ENCODE assay signal across 16 cellular contexts in genomic region chr5:169861433-169861832, GRCh38.
DNase-seq lines count a peak whose midpoint lies in the region; ATAC-seq, FAIRE-seq and TF ChIP-seq lines count a peak whose summit lies in the region.
"Had no signal": no experiment of that assay in that cellular context is flagged by ENCODE, and none has a peak within 500 bp of the region (broad histone marks: within the 10 kb centered on the region; RNA-seq: fewer than 3 reads in every experiment).

No MANE protein-coding gene starts in this region.

- no peak overlapping the region for H2BK20ac ChIP-seq in IMR-90 (ENCODE audit: low read depth, low read length)

- H4K20me1 ChIP-seq in IMR-90 (ENCODE audit: insufficient read depth, low read length) (no peaks in the 10 kb centered on the region), K562 (replicated peaks; ENCODE audit: control insufficient read depth, insufficient read depth, low read length) (no peaks in the 10 kb centered on the region)

- H3K27me3 ChIP-seq in ACC112 (ENCODE audit: insufficient read depth, low read length): no peaks in the 10 kb centered on the region
- H3K27me3 ChIP-seq in IMR-90 (ENCODE audit: control insufficient read depth, insufficient read depth, low read length): no peaks in the 10 kb centered on the region
- H3K27me3 ChIP-seq in K562 (ENCODE audit: control insufficient read depth in 2 of 2, insufficient read depth in 2 of 2, low read length in 2 of 2): no peaks in the 10 kb centered on the region; a peak in 1 of 5 replicates
- H3K27me3 ChIP-seq: BLaER1 treated with 17β-estradiol and CSF1 and Interleukin-3, amounts not matched to agents 10 nM and 100 nM had no signal

- H3K79me1 ChIP-seq in IMR-90 (ENCODE audit: low read depth in 1 of 2, low read length in 2 of 2): no peaks in the 10 kb centered on the region; a peak in 1 of 4 replicates

- no peaks in the 10 kb centered on the region for H3K9me3 Mint-ChIP-seq in activated T-cell treated with anti-CD3 and anti-CD28 coated beads, Interleukin-2, amount 50 U/mL, for 72 hours
- H3K9me3 Mint-ChIP-seq in activated T-helper 1 cell treated with anti-CD3 and anti-CD28 coated beads, Interleukin-12 subunit alpha, Interleukin-12 subunit beta, Interleukin-2, Interleukin-4 antibody, amounts not matched to agents 30 ng/mL and 10 ng/mL and 1 ng/mL, durations not matched to agents 14 hours and 24 hours and 36 hours: no peaks in the 10 kb centered on the region
- H3K9me3 Mint-ChIP-seq: CD8-positive, alpha-beta T cell had no signal

- ATAC-seq in activated T-cell treated with anti-CD3 and anti-CD28 coated beads, Interleukin-2, amount 50 U/mL, for 72 hours (replicated peaks in 1 of 2): no peak
- ATAC-seq in IMR-90 (ENCODE audit: low read depth) (no peak), K562 (no peak), HG03571 (IDR thresholded peaks at IDR 0.05; ENCODE audit: unreplicated experiment) (no peak), HG03196 (IDR thresholded peaks at IDR 0.05; ENCODE audit: unreplicated experiment) (no peak)
- ATAC-seq: CD8-positive, alpha-beta T cell had no signal

- no peak overlapping the region for H3K23ac ChIP-seq in IMR-90 (ENCODE audit: low read depth, low read length)

- BruUV-seq in IMR-90 (replicated peaks; lab: Mats Ljungman, UMichigan) (no TSS peak), K562 (replicated peaks; lab: Mats Ljungman, UMichigan) (no TSS peak)

- TF ChIP-seq RAD21 in IMR-90 (IDR thresholded peaks at IDR 0.05; ENCODE audit: low read length): no peak
- TF ChIP-seq RAD21 in K562 (CRISPR knock-in tag; conservative IDR thresholded peaks at IDR 0.05 in 1 of 2, IDR thresholded peaks at IDR 0.05 in 1 of 2): no peak

- no peak for TF ChIP-seq EP300 in K562 (IDR thresholded peaks at IDR 0.05; ENCODE audit: low read length)

- H3K4me2 ChIP-seq in IMR-90 (ENCODE audit: low read depth, low read length): no peak overlapping the region
- no peak overlapping the region for H3K4me2 ChIP-seq in K562 (ENCODE audit: insufficient read depth, low read length)
- H3K4me2 ChIP-seq: BLaER1 treated with 17β-estradiol and CSF1 and Interleukin-3, amounts not matched to agents 10 nM and 100 nM had no signal

- H3K56ac ChIP-seq in IMR-90 (ENCODE audit: extremely low read depth, insufficient read depth, low read length): no peak overlapping the region

- H3K9ac ChIP-seq in IMR-90 (ENCODE audit: low read depth, low read length): no peak overlapping the region
- H3K9ac ChIP-seq in K562 (ENCODE audit: insufficient read depth in 1 of 2, low read depth in 2 of 2, low read length in 2 of 2): no peak overlapping the region
- H3K9ac ChIP-seq: BLaER1 treated with 17β-estradiol and CSF1 and Interleukin-3, amounts not matched to agents 10 nM and 100 nM had no signal

- H3K18ac ChIP-seq in IMR-90 (ENCODE audit: low read depth, low read length): peak overlapping the region; percentile 48; the same call in 1 of the 2 replicates

- POLR2A ChIA-PET in IMR-90 (lab: Charles Lee; ENCODE audit: unreplicated experiment) (no interaction called here), K562 (lab: Yijun Ruan, JAX) (interaction anchor here (1.0 kb wide), 1 partner anchor 941 kb away, joined by 3 read pairs; no protein-coding TSS in a partner anchor)

- H3K36me3 Mint-ChIP-seq in activated T-cell treated with anti-CD3 and anti-CD28 coated beads, Interleukin-2, amount 50 U/mL, for 72 hours (ENCODE audit: insufficient read depth in 2 of 2): peaks cover 0 to 10% of the 10 kb centered on the region in 2 donors
- peaks cover 12% of the 10 kb centered on the region for H3K36me3 Mint-ChIP-seq in activated T-helper 1 cell treated with anti-CD3 and anti-CD28 coated beads, Interleukin-12 subunit alpha, Interleukin-12 subunit beta, Interleukin-2, Interleukin-4 antibody, amounts not matched to agents 30 ng/mL and 10 ng/mL and 1 ng/mL, durations not matched to agents 14 hours and 24 hours and 36 hours (ENCODE audit: low read depth)

- CTCF ChIA-PET in IMR-90 (lab: Yijun Ruan, JAX) (interaction anchor here (1.4 kb wide), 1 partner anchor 119 kb away, joined by 6 read pairs; the partner anchor contains the start of gene INSYN2B), K562 (lab: Yijun Ruan, JAX; ENCODE audit: low intra/inter-chr PET ratio) (no interaction called here)

- H3K4me3 Mint-ChIP-seq in activated T-cell treated with anti-CD3 and anti-CD28 coated beads, Interleukin-2, amount 50 U/mL, for 72 hours: no peak overlapping the region
- H3K4me3 Mint-ChIP-seq in activated T-helper 1 cell treated with anti-CD3 and anti-CD28 coated beads, Interleukin-12 subunit alpha, Interleukin-12 subunit beta, Interleukin-2, Interleukin-4 antibody, amounts not matched to agents 30 ng/mL and 10 ng/mL and 1 ng/mL, durations not matched to agents 14 hours and 24 hours and 36 hours: no peak overlapping the region
- H3K4me3 Mint-ChIP-seq: B cell; CD8-positive, alpha-beta T cell had no signal

- TF ChIP-seq POLR2A in IMR-90 (IDR thresholded peaks at IDR 0.05; ENCODE audit: low read depth, low read length): no peak
- TF ChIP-seq POLR2A in K562 (conservative IDR thresholded peaks at IDR 0.05): no peak

- dilution Hi-C loops in IMR-90 (cut with HindIII; ENCODE audit: low sequenced_read_pairs, unreplicated experiment): no loop called here

- FAIRE-seq in K562 (lab: Jason Lieb, UNC): no peak

- WGBS in IMR-90 (ENCODE audit: extremely low coverage in 2 of 2, insufficient read length in 1 of 2), 2 experiments: no CpG with 5 or more reads among the region's 2 CpGs
- 31% methylated on average over 2 of the region's 2 CpGs for WGBS in K562 (ENCODE audit: insufficient coverage, low coverage, missing lambda C conversion rate)

- peak overlapping the region; percentile 48 for H3K27ac Mint-ChIP-seq in activated T-cell treated with anti-CD3 and anti-CD28 coated beads, Interleukin-2, amount 50 U/mL, for 72 hours
- no peak overlapping the region for H3K27ac Mint-ChIP-seq in activated T-helper 1 cell treated with anti-CD3 and anti-CD28 coated beads, Interleukin-12 subunit alpha, Interleukin-12 subunit beta, Interleukin-2, Interleukin-4 antibody, amounts not matched to agents 30 ng/mL and 10 ng/mL and 1 ng/mL, durations not matched to agents 14 hours and 24 hours and 36 hours
- H3K27ac Mint-ChIP-seq: B cell; CD8-positive, alpha-beta T cell had no signal

- no peak overlapping the region for H3K14ac ChIP-seq in IMR-90 (replicated peaks; ENCODE audit: low read depth, low read length)

- H3K9me1 ChIP-seq in IMR-90 (ENCODE audit: insufficient read depth, low read length) (no peaks in the 10 kb centered on the region), K562 (ENCODE audit: control insufficient read depth, insufficient read depth, low read length) (no peaks in the 10 kb centered on the region)

- H4K91ac ChIP-seq in IMR-90 (ENCODE audit: insufficient read depth, low read depth, low read length): no peak overlapping the region

- no peak for DNase-seq in activated T-cell treated with anti-CD3 and anti-CD28 coated beads, Interleukin-2, amount 50 U/mL, for 72 hours
- DNase-seq in activated T-cell treated with anti-CD3 and anti-CD28 coated beads for 4 hours: no peak
- DNase-seq in IMR-90: peak; percentile 8
- DNase-seq in K562 (ENCODE audit: extremely low read depth in 1 of 4, low spot score in 3 of 4): no peak
- DNase-seq in activated T-helper 1 cell treated with anti-CD3 and anti-CD28 coated beads, Interleukin-12 subunit alpha, Interleukin-12 subunit beta, Interleukin-2, Interleukin-4 antibody, amounts not matched to agents 30 ng/mL and 10 ng/mL and 1 ng/mL, durations not matched to agents 14 hours and 24 hours and 36 hours (ENCODE audit: low spot score): no peak
- DNase-seq: 8988T; Calu3; CD8-positive, alpha-beta T cell; DMS79 treated with DMSO at 0.1 percent for 48 hours; GF-D8; KBM-7 had no signal

- H4K5ac ChIP-seq in IMR-90 (ENCODE audit: low read depth, low read length): no peak overlapping the region

- no peak overlapping the region for H2BK120ac ChIP-seq in IMR-90 (ENCODE audit: low read depth, low read length)

- H3K4me3 ChIP-seq in ACC112 (ENCODE audit: low read depth, low read length) (no peak overlapping the region), IMR-90 (ENCODE audit: insufficient read depth, low read depth, low read length) (no peak overlapping the region), K562 (no peak overlapping the region)
- H3K4me3 ChIP-seq: BLaER1 treated with 17β-estradiol and CSF1 and Interleukin-3, amounts not matched to agents 10 nM and 100 nM had no signal

- no peak overlapping the region for H4K8ac ChIP-seq in IMR-90 (ENCODE audit: low read depth in 2 of 2, low read length in 2 of 2)

- no peak overlapping the region for H2AK5ac ChIP-seq in IMR-90 (ENCODE audit: low read depth, low read length)

- H3K79me2 ChIP-seq in ACC112 (ENCODE audit: control insufficient read depth, insufficient read depth, low read length, unreplicated experiment): no peaks in the 10 kb centered on the region
- no peaks in the 10 kb centered on the region for H3K79me2 ChIP-seq in K562 (ENCODE audit: control insufficient read depth, insufficient read depth, low read length)

- no peaks in the 10 kb centered on the region for H3K9me3 ChIP-seq in IMR-90 (ENCODE audit: control insufficient read depth, insufficient read depth, low read length)
- no peaks in the 10 kb centered on the region for H3K9me3 ChIP-seq in K562 (replicated peaks; ENCODE audit: control insufficient read depth, insufficient read depth, low read depth, low read length)
- H3K9me3 ChIP-seq: BLaER1 treated with 17β-estradiol and CSF1 and Interleukin-3, amounts not matched to agents 10 nM and 100 nM had no signal

- H2AK9ac ChIP-seq in IMR-90 (replicated peaks; ENCODE audit: low read depth, low read length, poor library complexity): no peak overlapping the region

- no peaks in the 10 kb centered on the region for H3K27me3 Mint-ChIP-seq in activated T-cell treated with anti-CD3 and anti-CD28 coated beads, Interleukin-2, amount 50 U/mL, for 72 hours (ENCODE audit: low read depth)
- H3K27me3 Mint-ChIP-seq in activated T-helper 1 cell treated with anti-CD3 and anti-CD28 coated beads, Interleukin-12 subunit alpha, Interleukin-12 subunit beta, Interleukin-2, Interleukin-4 antibody, amounts not matched to agents 30 ng/mL and 10 ng/mL and 1 ng/mL, durations not matched to agents 14 hours and 24 hours and 36 hours (ENCODE audit: insufficient read depth): no peaks in the 10 kb centered on the region
- H3K27me3 Mint-ChIP-seq: B cell had no signal

- H3K4me1 ChIP-seq in ACC112 (ENCODE audit: control insufficient read depth, insufficient read depth, low read length, unreplicated experiment): peaks cover 20% of the 10 kb centered on the region
- peaks cover 2% of the 10 kb centered on the region for H3K4me1 ChIP-seq in IMR-90 (ENCODE audit: control insufficient read depth, insufficient read depth, low read length)
- no peaks in the 10 kb centered on the region for H3K4me1 ChIP-seq in K562 (replicated peaks in 1 of 2; ENCODE audit: control insufficient read depth in 2 of 2, insufficient read depth in 2 of 2, low read length in 2 of 2)

- H2BK5ac ChIP-seq in IMR-90 (ENCODE audit: low read depth, low read length, poor library complexity, severe bottlenecking): peak overlapping the region; percentile 36

- intact Hi-C loops in IMR-90 (cut with micrococcal nuclease) (loop anchor here (1.0 to 5.0 kb wide), 2 partner anchors 114 to 119 kb away; partner anchors contain the start of gene INSYN2B), K562 (cut with micrococcal nuclease) (no loop called here)
- intact Hi-C loops in activated T-helper 1 cell treated with anti-CD3 and anti-CD28 coated beads, Interleukin-12 subunit alpha, Interleukin-12 subunit beta, Interleukin-2, Interleukin-4 antibody, amounts not matched to agents 30 ng/mL and 10 ng/mL and 1 ng/mL, durations not matched to agents 14 hours and 24 hours and 36 hours (cut with micrococcal nuclease): no loop called here

- peaks cover 19% of the 10 kb centered on the region for H3K4me1 Mint-ChIP-seq in activated T-cell treated with anti-CD3 and anti-CD28 coated beads, Interleukin-2, amount 50 U/mL, for 72 hours (ENCODE audit: low read depth)
- H3K4me1 Mint-ChIP-seq in activated T-helper 1 cell treated with anti-CD3 and anti-CD28 coated beads, Interleukin-12 subunit alpha, Interleukin-12 subunit beta, Interleukin-2, Interleukin-4 antibody, amounts not matched to agents 30 ng/mL and 10 ng/mL and 1 ng/mL, durations not matched to agents 14 hours and 24 hours and 36 hours (ENCODE audit: low read depth): peaks cover 30% of the 10 kb centered on the region

- no peak overlapping the region for H2BK15ac ChIP-seq in IMR-90 (ENCODE audit: low read depth, low read length)

- TF ChIP-seq CTCF in IMR-90 (conservative IDR thresholded peaks at IDR 0.05; ENCODE audit: low read depth, low read length): no peak
- no peak for TF ChIP-seq CTCF in K562 (IDR thresholded peaks at IDR 0.05 in 2 of 3, conservative IDR thresholded peaks at IDR 0.05 in 1 of 3; ENCODE audit: insufficient read depth in 2 of 3, low read depth in 1 of 3, low read length in 3 of 3)

- H3K36me3 ChIP-seq in ACC112 (ENCODE audit: insufficient read depth, low read length) (no peaks in the 10 kb centered on the region), IMR-90 (ENCODE audit: control insufficient read depth, insufficient read depth, low read length) (peaks cover 2% of the 10 kb centered on the region), K562 (ENCODE audit: control insufficient read depth, insufficient read depth, low read length) (no peaks in the 10 kb centered on the region)

- H3K4ac ChIP-seq in IMR-90 (ENCODE audit: low read depth, low read length): no peak overlapping the region

- H3K27ac ChIP-seq in ACC112 (ENCODE audit: low read depth, low read length) (peak overlapping the region; percentile 27; the same call in 1 of the 2 replicates), IMR-90 (ENCODE audit: insufficient read depth, low read length) (peak overlapping the region; percentile 68; the same call in 1 of the 2 replicates), K562 (ENCODE audit: extremely low read depth, low read depth, low read length) (no peak overlapping the region)
- H3K27ac ChIP-seq: BLaER1 treated with 17β-estradiol and CSF1 and Interleukin-3, amounts not matched to agents 10 nM and 100 nM had no signal

- in situ Hi-C loops in IMR-90 (cut with MboI; ENCODE audit: low sequenced_read_pairs): no loop called here
- in situ Hi-C loops in K562 (cut with MboI): no loop called here

- no peak overlapping the region for H2AFZ ChIP-seq in ACC112 (ENCODE audit: low read length, unreplicated experiment)
- no peak overlapping the region for H2AFZ ChIP-seq in IMR-90 (replicated peaks; ENCODE audit: low read length, poor library complexity)
- no peak overlapping the region for H2AFZ ChIP-seq in K562 (ENCODE audit: low read depth, low read length)
